ENCODE assay signal across 8 cellular contexts in genomic region chr12:56300644-56301464, GRCh38. TPM values are rescaled to one million over a fixed set of nuclear protein-coding genes. Genes with fewer than 3 reads are reported as not detected.
DNase-seq lines count a peak whose midpoint lies in the region; ATAC-seq and TF ChIP-seq lines count a peak whose summit lies in the region.

No MANE protein-coding gene starts in this region.

- peak; percentile 6 for ATAC-seq in GM18873 (IDR thresholded peaks at IDR 0.05; ENCODE audit: low FRiP score, unreplicated experiment)

- peaks cover 22% of the 10 kb centered on the region; the same call in 1 of the 2 replicates for H3K36me3 ChIP-seq in SJCRH30
- peaks cover 5% of the 10 kb centered on the region for H3K36me3 ChIP-seq in neural progenitor cell

- peaks cover 40% of the 10 kb centered on the region for H3K79me2 ChIP-seq in neural progenitor cell (ENCODE audit: low read depth)

- H3K4me3 Mint-ChIP-seq in neural progenitor cell, result peak overlapping the region; percentile 97

- H3K9me3 Mint-ChIP-seq in neural progenitor cell, result no peaks in the 10 kb centered on the region

- peak overlapping the region; percentile 68 for H3K4me2 ChIP-seq in neural progenitor cell

- peaks cover 12% of the 10 kb centered on the region for H3K36me3 Mint-ChIP-seq in neural progenitor cell

- peaks cover 3% of the 10 kb centered on the region for H3K27me3 Mint-ChIP-seq in neural progenitor cell (ENCODE audit: insufficient read depth, low read depth)

- H3K27me3 ChIP-seq in SJCRH30, result no peaks in the 10 kb centered on the region
- H3K27me3 ChIP-seq in neural progenitor cell, result no peaks in the 10 kb centered on the region

- H3K9me3 ChIP-seq in SJCRH30 (replicated peaks) (no peaks in the 10 kb centered on the region), neural progenitor cell (ENCODE audit: low read depth) (no peaks in the 10 kb centered on the region)

- peaks cover 10% of the 10 kb centered on the region; the same call in 1 of the 2 replicates for H3K4me1 ChIP-seq in SJCRH30
- H3K4me1 ChIP-seq in neural progenitor cell, result peaks cover 11% of the 10 kb centered on the region

- H3K9ac ChIP-seq in neural progenitor cell, result no peak overlapping the region

- H3K4me3 ChIP-seq in SJCRH30 (peak overlapping the region; percentile 85), neural progenitor cell (peak overlapping the region; percentile 95)

- H3K27ac Mint-ChIP-seq in neural progenitor cell, result peak overlapping the region; percentile 66

- TF ChIP-seq CTCF in neural progenitor cell (IDR thresholded peaks at IDR 0.05), result no peak

- peak overlapping the region; percentile 56 for H2AFZ ChIP-seq in neural progenitor cell (replicated peaks)

- DNase-seq in SJCRH30, result peak in 1 of 2 experiments; percentile 29
- DNase-seq in epithelial cell of prostate (ENCODE audit: low read depth, low spot score), result no peak
- peak; percentile 4 for DNase-seq in neural progenitor cell (ENCODE audit: low spot score)
- no peak for DNase-seq in retina
- DNase-seq in kidney glomerular epithelial cell (lab: John Stamatoyannopoulos, UW), result no peak
- no peak for DNase-seq in NK-92 treated with Interleukin-12 subunit alpha and Interleukin-12 subunit beta, amount 100 ng/mL, for 24 hours (lab: John Stamatoyannopoulos, UW)
- DNase-seq in NCI-H1048 (lab: John Stamatoyannopoulos, UW), result no peak

- peaks cover 32% of the 10 kb centered on the region for H4K20me1 ChIP-seq in neural progenitor cell (ENCODE audit: low read depth)

- peaks cover 26% of the 10 kb centered on the region for H3K4me1 Mint-ChIP-seq in neural progenitor cell

- H3K27ac ChIP-seq in SJCRH30 (peak overlapping the region; percentile 84), epithelial cell of prostate (peak overlapping the region; percentile 88), neural progenitor cell (peak overlapping the region; percentile 15)

- peaks cover 55% of the 10 kb centered on the region for H3F3A ChIP-seq in neural progenitor cell (ENCODE audit: low read depth)

RNA-seq across cellular contexts. Expression of gene CS, which starts 0.7 kb away (rescaled TPM):
- total RNA-seq in SJCRH30 (2014; rRNA removed; shearing (Covaris generic)), result 183 and 185 TPM in 2 replicates
- 91.1 and 133 TPM in 2 replicates for total RNA-seq in neural progenitor cell (ENCODE audit: low replicate concordance)

RNA-seq across cellular contexts. Expression of gene CNPY2, which starts 14.9 kb away (rescaled TPM):
- 75.2 and 80.9 TPM in 2 replicates for total RNA-seq in SJCRH30 (2014; rRNA removed; shearing (Covaris generic))
- total RNA-seq in neural progenitor cell (ENCODE audit: low replicate concordance), result 107 and 128 TPM in 2 replicates

RNA-seq across cellular contexts. Expression of gene PAN2, which starts 32.9 kb away (rescaled TPM):
- 25.5 and 27.9 TPM in 2 replicates for total RNA-seq in SJCRH30 (2014; rRNA removed; shearing (Covaris generic))
- 61.9 and 116 TPM in 2 replicates for total RNA-seq in neural progenitor cell (ENCODE audit: low replicate concordance)

RNA-seq across cellular contexts. Expression of gene COQ10A, which starts 34.1 kb away (rescaled TPM):
- total RNA-seq in SJCRH30 (2014; rRNA removed; shearing (Covaris generic)), result 13.8 and 14.4 TPM in 2 replicates
- total RNA-seq in neural progenitor cell (ENCODE audit: low replicate concordance), result 32.1 and 41.8 TPM in 2 replicates

RNA-seq across cellular contexts. Expression of gene IL23A, which starts 37.8 kb away (rescaled TPM):
- 0.41 TPM in 1 of 2 replicates, not detected in the other for total RNA-seq in SJCRH30 (2014; rRNA removed; shearing (Covaris generic))
- 0.31 and 1.5 TPM in 2 replicates for total RNA-seq in neural progenitor cell (ENCODE audit: low replicate concordance)

Comparison
In these comparisons a context has a peak if more than half of its experiments do, and no peak if none do; other contexts are left out.
1. H3K27ac ChIP-seq: peak in every context shown above with its lines; median percentile 88 in epithelial cell of prostate; 84 in SJCRH30; 15 in neural progenitor cell.